28 cellular contexts compared by ENCODE assay signal in the genomic region with DNA sequence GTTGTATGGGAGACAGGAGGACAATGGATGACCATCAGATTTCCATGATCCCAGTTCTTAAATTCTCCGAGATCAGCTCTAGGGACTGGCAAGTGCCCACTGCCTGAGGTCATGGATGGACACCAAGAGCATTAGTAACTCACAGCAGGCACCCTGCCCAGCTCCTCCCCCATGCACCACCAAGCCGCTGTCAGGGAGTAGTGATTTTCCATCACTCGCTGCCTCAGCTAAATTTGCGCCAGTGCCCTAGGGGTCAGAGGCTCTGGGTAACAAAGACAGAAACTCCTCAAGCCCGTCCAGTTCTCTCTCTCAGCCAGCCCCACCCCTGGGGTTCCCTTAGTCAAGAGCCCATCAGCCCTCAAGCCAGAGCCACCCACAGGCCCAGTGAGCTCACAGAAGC. TPM values are rescaled to one million over a fixed set of nuclear protein-coding genes. Genes with fewer than 3 reads are reported as not detected.
DNase-seq lines count a peak whose midpoint lies in the region; ATAC-seq and TF ChIP-seq lines count a peak whose summit lies in the region.
"Had no signal": no experiment of that assay in that cellular context is flagged by ENCODE, and none has a peak within 500 bp of the region (broad histone marks: within the 10 kb centered on the region; RNA-seq: fewer than 3 reads in every experiment).

No MANE protein-coding gene starts in this region.

- no peak overlapping the region for H3K9ac ChIP-seq in GM23248

- H4K20me1 ChIP-seq in GM23248 (ENCODE audit: insufficient read depth): no peaks in the 10 kb centered on the region

- H3K36me3 ChIP-seq in GM23248 (ENCODE audit: low read depth): no peaks in the 10 kb centered on the region
- no peaks in the 10 kb centered on the region for H3K36me3 ChIP-seq in body of pancreas (replicated peaks in 1 of 2; ENCODE audit: insufficient read depth in 1 of 2, low read depth in 2 of 2)
- H3K36me3 ChIP-seq in HAP-1 (replicated peaks): no peaks in the 10 kb centered on the region
- H3K36me3 ChIP-seq: prostate gland, tibial nerve, WERI-Rb-1 had no signal

- TF ChIP-seq CTCF in body of pancreas (IDR thresholded peaks at IDR 0.05): no peak

- no peak for TF ChIP-seq POLR2A in body of pancreas (IDR thresholded peaks at IDR 0.05)

- H3K4me3 ChIP-seq in GM23248 (no peak overlapping the region), body of pancreas (no peak overlapping the region), HAP-1 (no peak overlapping the region)
- H3K4me3 ChIP-seq: dorsolateral prefrontal cortex, prostate gland, smooth muscle cell, tibial nerve had no signal

- H2AFZ ChIP-seq in GM23248: no peak overlapping the region

- H3K27me3 ChIP-seq in GM23248 (replicated peaks; ENCODE audit: insufficient read depth) (peaks cover 68% of the 10 kb centered on the region), body of pancreas (no peaks in the 10 kb centered on the region), HAP-1 (ENCODE audit: low read depth) (no peaks in the 10 kb centered on the region; the same call in 1 of the 2 replicates)

- intact Hi-C loops in body of pancreas (cut with DNase I): no loop called here

- H3K4me1 ChIP-seq in GM23248 (ENCODE audit: insufficient read depth) (no peaks in the 10 kb centered on the region), body of pancreas (no peaks in the 10 kb centered on the region), HAP-1 (no peaks in the 10 kb centered on the region)
- H3K4me1 ChIP-seq: prostate gland, tibial nerve had no signal

- H3K4me2 ChIP-seq in GM23248 (ENCODE audit: unreplicated experiment): no peak overlapping the region
- H3K4me2 ChIP-seq: smooth muscle cell had no signal

- 36% methylated on average over 5 of the region's 5 CpGs for WGBS in GM23248 (ENCODE audit: low coverage in 1 of 2, low lambda C conversion rate in 2 of 2, missing lambda C conversion rate in 2 of 2), 2 experiments
- WGBS in body of pancreas, 2 donors: 36 to 69% methylated on average over 5 of the region's 5 CpGs

- H3K9me3 ChIP-seq in GM23248 (ENCODE audit: low read depth) (no peaks in the 10 kb centered on the region), body of pancreas (no peaks in the 10 kb centered on the region), HAP-1 (no peaks in the 10 kb centered on the region)
- H3K9me3 ChIP-seq: prostate gland had no signal

- no peaks in the 10 kb centered on the region for H3K79me2 ChIP-seq in GM23248 (ENCODE audit: insufficient read depth)

- no peak overlapping the region for H3K27ac ChIP-seq in GM23248
- H3K27ac ChIP-seq in body of pancreas: no peak overlapping the region
- H3K27ac ChIP-seq: dorsolateral prefrontal cortex, epithelial cell of prostate, prostate gland, tibial nerve, WERI-Rb-1 had no signal

- H3K9me2 ChIP-seq in GM23248 (ENCODE audit: insufficient read depth): no peaks in the 10 kb centered on the region

- peak; percentile 24 for ATAC-seq in body of pancreas
- ATAC-seq in HG02938 (IDR thresholded peaks at IDR 0.05; ENCODE audit: unreplicated experiment): no peak
- ATAC-seq: HCT116, HepG2, left ventricle myocardium superior, PC-3 had no signal

- H3F3A ChIP-seq in GM23248 (ENCODE audit: insufficient read depth): no peaks in the 10 kb centered on the region

- in situ Hi-C loops in GM23248 (cut with MboI): no loop called here
- in situ Hi-C loops in HAP-1 (cut with MboI; ENCODE audit: low sequenced_read_pairs): no loop called here

- DNase-seq in AG08396 (ENCODE audit: low spot score) (peak; percentile 38), GM23248 (peak; percentile 33), body of pancreas (peak in 1 of 4 donors; percentile 13), myocyte (ENCODE audit: low read depth) (peak; percentile 75), NCI-H2107 treated with DMSO at 0.1 percent for 48 hours (lab: John Stamatoyannopoulos, UW; ENCODE audit: unreplicated experiment) (no peak), HAP-1 (ENCODE audit: low spot score in 2 of 2) (no peak)
- DNase-seq in NK-92 treated with Interleukin-12 subunit alpha and Interleukin-12 subunit beta, amount 100 ng/mL, for 24 hours (lab: John Stamatoyannopoulos, UW): no peak
- DNase-seq: activated CD4-positive, alpha-beta T cell treated with anti-CD3 and anti-CD28 coated beads, Interleukin-2, amount 50 U/mL, for 4 hours; activated naive CD4-positive, alpha-beta T cell treated with Interleukin-2 at 50 U/mL for 16 hours; activated T-cell treated with anti-CD3 and anti-CD28 coated beads for 4 hours; CD8-positive, alpha-beta memory T cell; dorsolateral prefrontal cortex; left ventricle myocardium superior; NCI-H1417 treated with DMSO at 0.1 percent for 48 hours; NCI-H2171 treated with DMSO at 0.1 percent for 48 hours; NCI-H774; PC-3; stimulated activated CD4-positive, alpha-beta T cell treated with anti-CD3 and anti-CD28 coated beads, Interleukin-4, amount 100 ng/mL, for 24 hours; WERI-Rb-1 had no signal

RNA-seq across cellular contexts. Expression of a gene that starts 30.0 kb away (rescaled TPM):
- total RNA-seq in GM23248 (2014; rRNA removed; shearing (Covaris generic)): not detected in 2 replicates
- polyA plus RNA-seq in GM23248 (2016; fragmentation: Nextera tagmentation; extraction: Ambion mirVana): not detected in 2 replicates
- total RNA-seq in body of pancreas (under 1 TPM in 1 of 2 donors, not detected in 1; under 0.01 TPM), myocyte (not detected in 2 replicates)
- polyA plus RNA-seq in myocyte (2012): not detected
- total RNA-seq: HepG2; left ventricle myocardium superior; PC-3; smooth muscle cell; T-helper 2 cell treated with Interferon-gamma antibody and Interleukin-4, amounts not matched to agents 100 ng/mL and 5 ng/mL, for 36 hours; tibial nerve had no signal
- polyA plus RNA-seq: CD8-positive, alpha-beta memory T cell; HepG2; neural cell; smooth muscle cell had no signal

Comparison
In these comparisons a context has a peak if more than half of its experiments do, and no peak if none do; other contexts are left out.
1. DNase-seq: peak in AG08396 (single experiment), GM23248 (single experiment) and myocyte (single experiment); none in NCI-H2107 treated with DMSO at 0.1 percent for 48 hours (single experiment), NK-92 treated with Interleukin-12 subunit alpha and Interleukin-12 subunit beta, amount 100 ng/mL, for 24 hours (single experiment) and HAP-1 (0 of 2).